ENCODE assay signal across 2 cellular contexts in the genomic region with DNA sequence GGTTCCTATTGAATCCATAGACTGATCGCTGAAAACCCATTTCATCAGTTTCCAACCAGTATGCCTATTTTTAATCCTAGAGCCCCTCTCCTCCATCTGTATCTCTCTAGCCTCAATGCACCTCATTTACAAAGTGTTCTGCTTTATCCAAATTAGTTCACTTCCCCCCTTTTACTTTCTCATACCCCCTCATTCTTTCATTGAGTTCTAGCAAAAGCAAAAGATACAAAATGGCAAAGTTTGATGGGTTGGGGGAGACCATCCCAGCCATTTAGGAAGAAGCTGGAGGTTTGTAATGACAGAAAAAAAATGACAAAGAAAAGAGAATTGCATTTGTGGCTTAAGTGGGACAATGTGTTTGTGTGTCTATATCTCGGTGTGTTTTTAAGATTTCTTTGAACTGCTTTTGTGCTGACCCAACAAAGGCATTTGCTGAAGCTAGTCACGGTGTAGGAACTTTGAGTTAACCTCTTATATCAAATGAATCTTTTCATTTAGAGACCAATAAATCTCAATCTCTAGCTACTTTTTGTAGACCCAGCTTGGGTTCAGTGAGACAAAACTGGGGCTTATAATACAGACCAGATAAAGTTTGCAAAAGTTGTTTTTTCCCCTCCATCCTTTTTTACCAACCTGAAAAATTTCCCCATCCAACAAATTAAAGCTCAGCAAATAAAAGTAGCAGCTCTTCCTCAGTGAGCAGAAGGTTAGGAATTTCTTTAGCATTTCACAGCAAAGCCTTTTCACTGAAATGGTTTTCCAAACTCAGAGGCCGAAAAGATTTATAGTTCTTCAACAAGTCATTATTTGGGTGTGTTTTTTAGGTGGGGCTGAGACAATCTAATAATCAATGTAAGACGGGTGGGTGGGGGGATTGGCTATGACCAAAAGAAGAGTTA.
TF ChIP-seq lines count a peak whose summit lies in the region.

No MANE protein-coding gene starts in this region.

TF ChIP-seq in SK-N-SH, 30 proteins besides CTCF, POLR2A, EP300 and RAD21 (continued from another document):
- TF ChIP-seq, protein P1, sequence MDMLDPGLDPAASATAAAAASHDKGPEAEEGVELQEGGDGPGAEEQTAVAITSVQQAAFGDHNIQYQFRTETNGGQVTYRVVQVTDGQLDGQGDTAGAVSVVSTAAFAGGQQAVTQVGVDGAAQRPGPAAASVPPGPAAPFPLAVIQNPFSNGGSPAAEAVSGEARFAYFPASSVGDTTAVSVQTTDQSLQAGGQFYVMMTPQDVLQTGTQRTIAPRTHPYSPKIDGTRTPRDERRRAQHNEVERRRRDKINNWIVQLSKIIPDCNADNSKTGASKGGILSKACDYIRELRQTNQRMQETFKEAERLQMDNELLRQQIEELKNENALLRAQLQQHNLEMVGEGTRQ (IDR thresholded peaks at IDR 0.05; ENCODE audit: borderline replicate concordance, low read depth, low read length): no peak
- TF ChIP-seq, protein P2, sequence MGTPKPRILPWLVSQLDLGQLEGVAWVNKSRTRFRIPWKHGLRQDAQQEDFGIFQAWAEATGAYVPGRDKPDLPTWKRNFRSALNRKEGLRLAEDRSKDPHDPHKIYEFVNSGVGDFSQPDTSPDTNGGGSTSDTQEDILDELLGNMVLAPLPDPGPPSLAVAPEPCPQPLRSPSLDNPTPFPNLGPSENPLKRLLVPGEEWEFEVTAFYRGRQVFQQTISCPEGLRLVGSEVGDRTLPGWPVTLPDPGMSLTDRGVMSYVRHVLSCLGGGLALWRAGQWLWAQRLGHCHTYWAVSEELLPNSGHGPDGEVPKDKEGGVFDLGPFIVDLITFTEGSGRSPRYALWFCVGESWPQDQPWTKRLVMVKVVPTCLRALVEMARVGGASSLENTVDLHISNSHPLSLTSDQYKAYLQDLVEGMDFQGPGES (IDR thresholded peaks at IDR 0.05; ENCODE audit: low read depth, low read length): no peak

TF ChIP-seq in SK-N-SH treated with all-trans-retinoic acid at 6 μM for 48 hours, 23 proteins besides CTCF, POLR2A, EP300 and RAD21 (continued from another document):
- TF ChIP-seq, protein P3, sequence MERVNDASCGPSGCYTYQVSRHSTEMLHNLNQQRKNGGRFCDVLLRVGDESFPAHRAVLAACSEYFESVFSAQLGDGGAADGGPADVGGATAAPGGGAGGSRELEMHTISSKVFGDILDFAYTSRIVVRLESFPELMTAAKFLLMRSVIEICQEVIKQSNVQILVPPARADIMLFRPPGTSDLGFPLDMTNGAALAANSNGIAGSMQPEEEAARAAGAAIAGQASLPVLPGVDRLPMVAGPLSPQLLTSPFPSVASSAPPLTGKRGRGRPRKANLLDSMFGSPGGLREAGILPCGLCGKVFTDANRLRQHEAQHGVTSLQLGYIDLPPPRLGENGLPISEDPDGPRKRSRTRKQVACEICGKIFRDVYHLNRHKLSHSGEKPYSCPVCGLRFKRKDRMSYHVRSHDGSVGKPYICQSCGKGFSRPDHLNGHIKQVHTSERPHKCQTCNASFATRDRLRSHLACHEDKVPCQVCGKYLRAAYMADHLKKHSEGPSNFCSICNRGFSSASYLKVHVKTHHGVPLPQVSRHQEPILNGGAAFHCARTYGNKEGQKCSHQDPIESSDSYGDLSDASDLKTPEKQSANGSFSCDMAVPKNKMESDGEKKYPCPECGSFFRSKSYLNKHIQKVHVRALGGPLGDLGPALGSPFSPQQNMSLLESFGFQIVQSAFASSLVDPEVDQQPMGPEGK (CRISPR knock-in tag; IDR thresholded peaks at IDR 0.05; ENCODE audit: borderline replicate concordance): no peak
- no peak for TF ChIP-seq OSR1 (CRISPR knock-in tag; IDR thresholded peaks at IDR 0.05)
- no peak for TF ChIP-seq TOX (CRISPR knock-in tag; IDR thresholded peaks at IDR 0.05; ENCODE audit: borderline replicate concordance)
